In genomic region chr13:41697578-41697977, GRCh38 we compare ENCODE assay signal across 19 cellular contexts.
DNase-seq lines count a peak whose midpoint lies in the region; ATAC-seq and TF ChIP-seq lines count a peak whose summit lies in the region.
"Had no signal": no experiment of that assay in that cellular context is flagged by ENCODE, and none has a peak within 500 bp of the region (broad histone marks: within the 10 kb centered on the region; RNA-seq: fewer than 3 reads in every experiment).

No MANE protein-coding gene starts in this region.

- DNase-seq in GM23338 (ENCODE audit: low spot score) (peak; percentile 25), PC-3 (no peak), epithelial cell of prostate (ENCODE audit: low read depth, low spot score) (no peak), NCI-H524 (lab: John Stamatoyannopoulos, UW) (no peak), Ammon's horn (ENCODE audit: low spot score) (no peak)
- no peak for DNase-seq in stimulated activated CD4-positive, alpha-beta T cell treated with anti-CD3 and anti-CD28 coated beads, Interleukin-12 subunit alpha, Interleukin-12 subunit beta, amount 100 ng/mL, for 4 hours
- DNase-seq: CD4-positive, CD25-positive, alpha-beta regulatory T cell; DMS53; NCI-H1048; NCI-H1417; NCI-H1694; NCI-H2029 treated with DMSO at 0.1 percent for 48 hours; NCI-H446 treated with DMSO at 0.1 percent for 48 hours; NCI-H526 treated with DMSO at 0.1 percent for 48 hours; SHP77 had no signal

- H3K27me3 Mint-ChIP-seq in GM23338 (ENCODE audit: insufficient read depth, low read depth, poor library complexity): no peaks in the 10 kb centered on the region
- H3K27me3 Mint-ChIP-seq: CD4-positive, CD25-positive, alpha-beta regulatory T cell had no signal

- H3F3A ChIP-seq in GM23338 (replicated peaks; ENCODE audit: low read depth): no peaks in the 10 kb centered on the region
- H3F3A ChIP-seq in PC-3 (ENCODE audit: low read length, unreplicated experiment): no peaks in the 10 kb centered on the region

- H4K20me1 ChIP-seq in GM23338 (replicated peaks; ENCODE audit: insufficient read depth) (no peaks in the 10 kb centered on the region), PC-3 (ENCODE audit: low read length) (no peaks in the 10 kb centered on the region)

- H2AFZ ChIP-seq in GM23338 (no peak overlapping the region), PC-3 (ENCODE audit: low read length) (no peak overlapping the region)

- ATAC-seq in GM23338 (peak; percentile 75), PC-3 (no peak), HG03108 (IDR thresholded peaks at IDR 0.05; ENCODE audit: unreplicated experiment) (no peak)
- ATAC-seq: Panc1 had no signal

- no peaks in the 10 kb centered on the region for H3K36me3 ChIP-seq in GM23338 (ENCODE audit: insufficient read depth)
- H3K36me3 ChIP-seq in PC-3 (ENCODE audit: low read depth, low read length): peaks cover 11% of the 10 kb centered on the region; the same call in 1 of the 2 replicates
- H3K36me3 ChIP-seq: HAP-1 had no signal

- H3K27ac Mint-ChIP-seq in GM23338: 0 out of 2 replicates have a peak overlapping the region, but pooled peaks have one; percentile 42

- intact Hi-C loops in PC-3 (cut with micrococcal nuclease): no loop called here

- 0 out of 2 replicates have a peak overlapping the region, but pooled peaks have one; percentile 41 for H3K4me2 ChIP-seq in GM23338
- no peak overlapping the region for H3K4me2 ChIP-seq in PC-3 (ENCODE audit: low read length)

- H3K4me1 ChIP-seq in GM23338 (ENCODE audit: insufficient read depth) (peaks cover 49% of the 10 kb centered on the region), PC-3 (ENCODE audit: insufficient read depth, low read length) (peaks cover 66% of the 10 kb centered on the region)

- POLR2A ChIA-PET in PC-3 (lab: Charles Lee; ENCODE audit: unreplicated experiment): no interaction called here

- no peak overlapping the region for H3K27ac ChIP-seq in GM23338 (ENCODE audit: low read depth)
- peak overlapping the region; percentile 96 for H3K27ac ChIP-seq in PC-3 (ENCODE audit: low read length)
- H3K27ac ChIP-seq in epithelial cell of prostate: peak overlapping the region; percentile 83
- H3K27ac ChIP-seq: RWPE1 had no signal

- H3K27me3 ChIP-seq in GM23338 (ENCODE audit: insufficient read depth) (no peaks in the 10 kb centered on the region), PC-3 (ENCODE audit: low read length) (no peaks in the 10 kb centered on the region)

- CTCF ChIA-PET in PC-3 (lab: Charles Lee): no interaction called here

- no peak overlapping the region for H3K4me3 ChIP-seq in GM23338
- H3K4me3 ChIP-seq in PC-3 (ENCODE audit: low read length): no peak overlapping the region
- H3K4me3 ChIP-seq: HAP-1 had no signal

- H3K9me3 ChIP-seq in PC-3 (ENCODE audit: low read length): no peaks in the 10 kb centered on the region
- H3K9me3 ChIP-seq: HAP-1 had no signal

- H3K9me2 ChIP-seq in GM23338 (ENCODE audit: insufficient read depth): no peaks in the 10 kb centered on the region
- H3K9me2 ChIP-seq in PC-3 (replicated peaks; ENCODE audit: low read length): no peaks in the 10 kb centered on the region

- H3K9me3 Mint-ChIP-seq in GM23338: no peaks in the 10 kb centered on the region
- H3K9me3 Mint-ChIP-seq: CD4-positive, CD25-positive, alpha-beta regulatory T cell had no signal

- H3K9ac ChIP-seq in PC-3 (ENCODE audit: low read length): no peak overlapping the region

- H3K36me3 Mint-ChIP-seq in GM23338 (ENCODE audit: low read depth): no peaks in the 10 kb centered on the region

- no peak; a peak in 1 of 4 replicates for TF ChIP-seq CTCF in GM23338 (conservative IDR thresholded peaks at IDR 0.05; ENCODE audit: low read depth in 2 of 2)
- TF ChIP-seq CTCF in PC-3 (conservative IDR thresholded peaks at IDR 0.05; ENCODE audit: low read depth, low read length): no peak

- no peak overlapping the region for H3K4me3 Mint-ChIP-seq in GM23338
- H3K4me3 Mint-ChIP-seq: CD4-positive, CD25-positive, alpha-beta regulatory T cell had no signal

- BruUV-seq in PC-3 (replicated peaks; lab: Mats Ljungman, UMichigan): no TSS peak

- H3K79me2 ChIP-seq in GM23338 (replicated peaks; ENCODE audit: insufficient read depth) (no peaks in the 10 kb centered on the region), PC-3 (ENCODE audit: low read length) (no peaks in the 10 kb centered on the region)

- peaks cover 40% of the 10 kb centered on the region for H3K4me1 Mint-ChIP-seq in GM23338

TF ChIP-seq in GM23338, 12 proteins besides CTCF, POLR2A, EP300 and RAD21:
- TF ChIP-seq REST (IDR thresholded peaks at IDR 0.05; ENCODE audit: unreplicated experiment) (no peak), EZH2 (IDR thresholded peaks at IDR 0.05; ENCODE audit: low read depth, unreplicated experiment) (no peak), NANOG (IDR thresholded peaks at IDR 0.05; ENCODE audit: borderline replicate concordance) (no peak), ZNF331 (CRISPR knock-in tag; IDR thresholded peaks at IDR 0.05; ENCODE audit: low read depth) (no peak), ETS1 (IDR thresholded peaks at IDR 0.05) (no peak), STAT1 (IDR thresholded peaks at IDR 0.05; ENCODE audit: unreplicated experiment) (no peak)
